1 cellular context compared by ENCODE assay signal in the genomic region with DNA sequence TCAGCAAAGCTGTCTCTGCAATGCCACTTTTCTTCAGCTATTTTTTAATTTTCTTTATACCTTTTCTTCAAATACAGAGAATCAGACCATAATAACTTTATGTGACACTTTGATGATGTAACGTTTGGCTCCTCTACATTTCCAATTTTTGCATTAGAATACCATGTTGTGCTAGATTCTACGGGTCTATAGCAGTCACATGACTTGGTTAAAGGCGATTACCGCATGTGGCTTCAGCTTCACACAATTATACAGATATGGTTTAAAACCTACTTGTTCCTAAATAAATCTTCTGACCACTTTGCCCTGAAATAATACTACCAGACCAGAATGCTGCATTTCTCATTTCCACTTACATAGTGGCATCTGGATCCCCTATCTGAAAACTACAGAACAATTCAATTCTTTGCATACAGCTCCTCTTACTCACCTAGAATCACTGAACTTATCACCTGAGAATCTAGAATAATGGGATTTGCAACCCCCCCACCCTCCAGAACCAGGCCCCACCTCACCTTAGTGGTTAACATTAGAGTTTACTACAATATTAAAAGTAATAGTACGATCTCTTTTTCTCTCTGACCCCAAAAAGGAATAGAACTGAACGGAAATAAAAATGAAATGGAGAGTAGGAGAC.
TF ChIP-seq lines count a peak whose summit lies in the region.

No MANE protein-coding gene starts in this region.

TF ChIP-seq in H1, 55 proteins besides CTCF, POLR2A, EP300 and RAD21:
- TF ChIP-seq RXRA (IDR thresholded peaks at IDR 0.05; ENCODE audit: insufficient read depth, low read depth, low read length) (no peak), CTBP2 (IDR thresholded peaks at IDR 0.05; ENCODE audit: borderline replicate concordance, insufficient read depth, insufficient read length, low read length) (no peak), GTF2F1 (IDR thresholded peaks at IDR 0.05; ENCODE audit: borderline replicate concordance, low read depth, low read length) (no peak), KDM5A (IDR thresholded peaks at IDR 0.05; ENCODE audit: low read length) (no peak), NANOG (IDR thresholded peaks at IDR 0.05; ENCODE audit: insufficient read depth, low read depth, low read length, poor library complexity, severe bottlenecking) (no peak)
TF ChIP-seq in H1: peak in this region for 0.
